In genomic region chr10:132421377-132422168, GRCh38 we compare ENCODE assay signal across 1 cellular context.
TF ChIP-seq lines count a peak whose summit lies in the region.

No MANE protein-coding gene starts in this region.

TF ChIP-seq in HepG2, 621 proteins besides CTCF, POLR2A, EP300 and RAD21 (continued from another document):
- TF ChIP-seq ZNF770 (CRISPR knock-in tag; IDR thresholded peaks at IDR 0.05) (peak; percentile 95), ZNF567 (CRISPR knock-in tag; IDR thresholded peaks at IDR 0.05; ENCODE audit: borderline replicate concordance) (no peak), ZNF746 (CRISPR knock-in tag; IDR thresholded peaks at IDR 0.05) (peak; percentile 35; the same call in 1 of the 2 replicates), HNRNPLL (IDR thresholded peaks at IDR 0.05; ENCODE audit: low read depth, low read length, poor library complexity, severe bottlenecking) (peak; percentile 44), TAF1 (CRISPR knock-in tag; IDR thresholded peaks at IDR 0.05) (peak; percentile 26), ZNF607 (CRISPR knock-in tag; IDR thresholded peaks at IDR 0.05; ENCODE audit: borderline replicate concordance) (0 out of 2 replicates have a peak, but pooled peaks have one; percentile 23), NR2F1 (CRISPR knock-in tag; IDR thresholded peaks at IDR 0.05) (0 out of 4 replicates have a peak, but pooled peaks of 1 of the 2 experiments have one; percentile 15), PHF21A (CRISPR knock-in tag; IDR thresholded peaks at IDR 0.05) (peak; percentile 83), ZKSCAN5 (CRISPR knock-in tag; IDR thresholded peaks at IDR 0.05) (no peak), NFE2L1 (CRISPR knock-in tag; IDR thresholded peaks at IDR 0.05; ENCODE audit: borderline replicate concordance) (no peak), KLF6 (CRISPR knock-in tag; IDR thresholded peaks at IDR 0.05) (peak; percentile 43; the same call in 1 of the 2 replicates), ZNF564 (CRISPR knock-in tag; IDR thresholded peaks at IDR 0.05) (0 out of 2 replicates have a peak, but pooled peaks have one; percentile 38), ZFY (CRISPR knock-in tag; IDR thresholded peaks at IDR 0.05) (peak; percentile 79), HMGXB4 (CRISPR knock-in tag; IDR thresholded peaks at IDR 0.05; ENCODE audit: borderline replicate concordance in 1 of 2, low read depth in 1 of 2) (peak; percentile 26 to 41; a peak in 3 of 4 replicates), GATAD2A (CRISPR knock-in tag; IDR thresholded peaks at IDR 0.05) (peak; percentile 51; the same call in 1 of the 2 replicates), PBX3 (CRISPR knock-in tag; IDR thresholded peaks at IDR 0.05; ENCODE audit: borderline replicate concordance) (no peak), PATZ1 (CRISPR knock-in tag; IDR thresholded peaks at IDR 0.05) (peak; percentile 92), UBTF (CRISPR knock-in tag; IDR thresholded peaks at IDR 0.05) (peak; percentile 73), HIC2 (CRISPR knock-in tag; IDR thresholded peaks at IDR 0.05; ENCODE audit: low read depth) (peak; percentile 37; the same call in 1 of the 2 replicates), ZNF546 (CRISPR knock-in tag; conservative IDR thresholded peaks at IDR 0.05) (peak; percentile 12), ZSCAN25 (CRISPR knock-in tag; IDR thresholded peaks at IDR 0.05) (peak; percentile 92), NCOA2 (CRISPR knock-in tag; IDR thresholded peaks at IDR 0.05) (0 out of 2 replicates have a peak, but pooled peaks have one; percentile 15), ZFX (CRISPR knock-in tag; IDR thresholded peaks at IDR 0.05; ENCODE audit: low read depth) (peak; percentile 88), FOXP4 (CRISPR knock-in tag; IDR thresholded peaks at IDR 0.05) (peak; percentile 27; the same call in 1 of the 2 replicates), AHDC1 (CRISPR knock-in tag; IDR thresholded peaks at IDR 0.05; ENCODE audit: borderline replicate concordance) (no peak)
